ENCODE assay signal across 8 cellular contexts in the genomic region with DNA sequence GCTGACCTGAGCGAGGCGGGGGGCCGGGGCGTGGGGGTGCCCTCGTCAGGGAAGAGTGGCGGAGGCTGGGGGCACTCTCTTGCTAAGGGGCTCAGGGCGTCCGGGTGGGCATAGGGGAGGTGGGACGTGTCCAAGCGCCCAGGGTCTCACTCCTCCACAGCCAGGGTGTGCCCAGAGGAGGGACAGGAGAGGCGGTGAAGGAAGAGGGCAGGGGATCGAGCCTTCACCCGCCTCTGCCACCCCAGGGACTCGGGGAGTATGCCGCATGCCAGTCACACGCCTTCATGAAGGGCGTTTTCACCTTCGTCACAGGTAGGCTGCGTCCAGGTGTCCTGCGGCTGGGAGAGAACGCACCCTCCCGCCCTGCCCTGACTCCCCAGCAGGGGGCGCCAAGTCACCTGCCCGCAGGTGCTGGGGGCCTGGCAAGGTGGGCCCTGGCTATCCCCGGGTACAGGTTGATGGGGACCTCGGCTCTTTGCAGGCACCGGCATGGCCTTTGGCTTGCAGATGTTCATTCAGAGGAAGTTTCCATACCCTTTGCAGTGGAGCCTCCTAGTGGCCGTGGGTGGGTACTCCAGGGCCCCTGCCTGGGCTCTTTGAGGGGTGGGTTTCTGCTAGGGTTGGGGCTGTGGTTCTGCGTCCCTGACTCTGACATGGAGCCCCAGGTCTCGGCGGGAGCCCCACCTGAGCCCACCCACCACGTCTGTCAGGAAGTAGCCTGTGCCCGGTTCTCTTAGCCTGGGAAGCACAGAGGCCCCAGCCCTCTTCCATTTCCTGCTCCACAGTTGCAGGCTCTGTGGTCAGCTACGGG. TPM values are rescaled to one million over a fixed set of nuclear protein-coding genes. Genes with fewer than 3 reads are reported as not detected.
A peak's percentile ranks its signal among the peaks of the same experiment; 100 is the strongest.
DNase-seq lines count a peak whose midpoint lies in the region; ATAC-seq and TF ChIP-seq lines count a peak whose summit lies in the region.

No MANE protein-coding gene starts in this region.

- H3K4me1 ChIP-seq in Peyer's patch: peaks cover 2 to 69% (median 12%) of the 10 kb centered on the region in 4 donors
- peaks cover 21% of the 10 kb centered on the region for H3K4me1 ChIP-seq in psoas muscle

- H3K27me3 ChIP-seq in Peyer's patch (no peaks in the 10 kb centered on the region), psoas muscle (ENCODE audit: insufficient read depth in 3 of 3, low read length in 2 of 3) (no peaks in the 10 kb centered on the region)

- TF ChIP-seq POLR2A in Peyer's patch (IDR thresholded peaks at IDR 0.05): peak; percentile 51 to 81

- ATAC-seq in HG03442 (IDR thresholded peaks at IDR 0.05; ENCODE audit: unreplicated experiment): peak; percentile 12
- peak in 2 of 4 donors; percentile 9 to 13 for ATAC-seq in psoas muscle
- no peak for ATAC-seq in HG03095 (IDR thresholded peaks at IDR 0.05; ENCODE audit: unreplicated experiment)

- H3K4me3 ChIP-seq in Peyer's patch: peak overlapping the region; percentile 59 to 73 (median 64)
- H3K4me3 ChIP-seq in psoas muscle: peak overlapping the region; percentile 82

- H3K4me3 Mint-ChIP-seq in glutamatergic neuron (ENCODE audit: unreplicated experiment): peak overlapping the region; percentile 79

- H3K9me3 Mint-ChIP-seq in glutamatergic neuron (ENCODE audit: unreplicated experiment): no peaks in the 10 kb centered on the region

- TF ChIP-seq CTCF in GM12801 (IDR thresholded peaks at IDR 0.05; ENCODE audit: extremely low read depth, insufficient read length): peak; percentile 42
- peak; percentile 66 to 100 (median 96) for TF ChIP-seq CTCF in Peyer's patch (IDR thresholded peaks at IDR 0.05)
- TF ChIP-seq CTCF in glutamatergic neuron (IDR thresholded peaks at IDR 0.05; ENCODE audit: partially characterized antibody, unreplicated experiment): peak; percentile 98
- peak; percentile 74 for TF ChIP-seq CTCF in psoas muscle (IDR thresholded peaks at IDR 0.05)

- no peaks in the 10 kb centered on the region for H3K36me3 Mint-ChIP-seq in glutamatergic neuron (ENCODE audit: unreplicated experiment)

- no peak overlapping the region for H3K27ac Mint-ChIP-seq in glutamatergic neuron (ENCODE audit: unreplicated experiment)

- H3K27ac ChIP-seq in Peyer's patch (peak overlapping the region; percentile 96 to 99 (median 97)), psoas muscle (peak overlapping the region; percentile 92)

- intact Hi-C loops in psoas muscle (cut with DNase I): loop anchor here in 1 of 2 donors (1.0 to 5.0 kb wide), 2 partner anchors 16 to 161 kb away; a partner anchor contains a TSS

- peak; percentile 52 to 89 (median 88) for DNase-seq in Peyer's patch
- DNase-seq in activated gamma-delta T cell treated with Interleukin-2 at 50 U/mL for 16 hours: peak; percentile 59
- DNase-seq in glutamatergic neuron: peak; percentile 67
- DNase-seq in psoas muscle: peak; percentile 50 to 78
- DNase-seq in pons (ENCODE audit: low spot score): no peak

- WGBS in psoas muscle, 3 donors: 5 to 10% (median 5%) methylated on average over 29 to 34 of the region's 34 CpGs

- H3K9me3 ChIP-seq in Peyer's patch (no peaks in the 10 kb centered on the region), psoas muscle (no peaks in the 10 kb centered on the region)

- H3K4me1 Mint-ChIP-seq in glutamatergic neuron (ENCODE audit: low read depth, unreplicated experiment): peaks cover 46% of the 10 kb centered on the region

- H3K36me3 ChIP-seq in Peyer's patch (no peaks in the 10 kb centered on the region), psoas muscle (ENCODE audit: insufficient read depth in 1 of 2, low read depth in 1 of 2) (peaks cover 0 to 11% of the 10 kb centered on the region in 2 donors)

- H3K27me3 Mint-ChIP-seq in glutamatergic neuron (ENCODE audit: unreplicated experiment): peaks cover 4% of the 10 kb centered on the region

RNA-seq across cellular contexts. Expression of a gene that starts 0.5 kb away (rescaled TPM):
- total RNA-seq in Peyer's patch: 100 to 1,000 TPM in 3 of 4 donors, 10 to 100 TPM in 1; 52.0 to 240 (median 187) TPM
- 46.1 TPM for total RNA-seq in glutamatergic neuron (ENCODE audit: unreplicated experiment)
- total RNA-seq in psoas muscle: 10 to 100 TPM; 32.0 to 49.1 (median 45.9) TPM
- polyA plus RNA-seq in psoas muscle: 10 to 100 TPM; 49.3 to 89.1 (median 65.1) TPM

RNA-seq across cellular contexts. Expression of a gene that starts 4.5 kb away (rescaled TPM):
- 10 to 100 TPM; 16.6 to 69.9 (median 46.0) TPM for total RNA-seq in Peyer's patch
- 20.0 TPM for total RNA-seq in glutamatergic neuron (ENCODE audit: unreplicated experiment)
- not detected for total RNA-seq in psoas muscle
- polyA plus RNA-seq in psoas muscle: under 1 TPM in 2 of 3 donors, not detected in 1; 0.03 to 0.08 TPM

RNA-seq across cellular contexts. Expression of a gene that starts 16.1 kb away (rescaled TPM):
- total RNA-seq in Peyer's patch: 100 to 1,000 TPM in 3 of 4 donors, 10 to 100 TPM in 1; 98.4 to 187 (median 134) TPM
- 149 TPM for total RNA-seq in glutamatergic neuron (ENCODE audit: unreplicated experiment)
- total RNA-seq in psoas muscle: 10 to 100 TPM; 74.4 to 90.5 (median 88.3) TPM
- 10 to 100 TPM; 73.0 to 82.5 (median 75.4) TPM for polyA plus RNA-seq in psoas muscle

RNA-seq across cellular contexts. Expression of a gene that starts 27.4 kb away (rescaled TPM):
- 1 to 10 TPM in 2 of 4 donors, not detected in 2; 1.5 to 9.3 TPM for total RNA-seq in Peyer's patch
- 1.9 TPM for total RNA-seq in glutamatergic neuron (ENCODE audit: unreplicated experiment)
- under 1 TPM in 1 of 4 donors, not detected in 3; 0.22 TPM for total RNA-seq in psoas muscle
- polyA plus RNA-seq in psoas muscle: 1 to 10 TPM in 1 of 3 donors, under 1 TPM in 1, not detected in 1; 0.14 to 1.4 TPM

RNA-seq across cellular contexts. Expression of a gene that starts 33.6 kb away (rescaled TPM):
- total RNA-seq in Peyer's patch (not detected), glutamatergic neuron (ENCODE audit: unreplicated experiment) (not detected), psoas muscle (1 to 10 TPM in 1 of 4 donors, under 1 TPM in 2, not detected in 1; 0.44 to 1.5 (median 0.50) TPM)
- under 1 TPM in 2 of 3 donors, not detected in 1; 0.16 to 0.17 TPM for polyA plus RNA-seq in psoas muscle

Comparison
In these comparisons a context has a peak if more than half of its experiments do, and no peak if none do; other contexts are left out.
1. CTCF ChIP-seq: peak in every context shown above with its lines; median percentile 98 in glutamatergic neuron; 96 in Peyer's patch; 74 in psoas muscle; 42 in GM12801.
2. RNA of a gene that starts 4.5 kb away (total RNA-seq): 16.6 to 69.9 TPM in Peyer's patch and 20.0 TPM in glutamatergic neuron (single experiment); not detected in psoas muscle; every median in the first group is over 10 times any median in the second.